In genomic region chr11:33376331-33377099, GRCh38 we compare ENCODE assay signal across 9 cellular contexts. TPM values are rescaled to one million over a fixed set of nuclear protein-coding genes. Genes with fewer than 3 reads are reported as not detected.
A peak's percentile ranks its signal among the peaks of the same experiment; 100 is the strongest.
DNase-seq lines count a peak whose midpoint lies in the region; ATAC-seq and TF ChIP-seq lines count a peak whose summit lies in the region.
"Had no signal": no experiment of that assay in that cellular context is flagged by ENCODE, and none has a peak within 500 bp of the region (broad histone marks: within the 10 kb centered on the region; RNA-seq: fewer than 3 reads in every experiment).

No MANE protein-coding gene starts in this region.

- H3K9me3 ChIP-seq in psoas muscle: no peaks in the 10 kb centered on the region

- ATAC-seq in psoas muscle (peak in 1 of 4 donors; percentile 21), GM18498 (IDR thresholded peaks at IDR 0.05; ENCODE audit: unreplicated experiment) (no peak), HG02678 (IDR thresholded peaks at IDR 0.05; ENCODE audit: unreplicated experiment) (no peak)

- TF ChIP-seq CTCF in fibroblast of mammary gland (conservative IDR thresholded peaks at IDR 0.05; ENCODE audit: control insufficient read depth, insufficient read depth, low read depth, low read length): no peak
- TF ChIP-seq CTCF in psoas muscle (IDR thresholded peaks at IDR 0.05): no peak

- no peak overlapping the region for H3K27ac ChIP-seq in psoas muscle
- H3K27ac ChIP-seq: 22Rv1 had no signal

- DNase-seq in DMS 273 (lab: John Stamatoyannopoulos, UW; ENCODE audit: unreplicated experiment): peak; percentile 66
- DNase-seq in DMS 273 treated with DMSO at 0.1 percent for 48 hours (lab: John Stamatoyannopoulos, UW): no peak
- DNase-seq in NCI-H526 (lab: John Stamatoyannopoulos, UW): peak; percentile 25 to 86
- DNase-seq in fibroblast of mammary gland (ENCODE audit: low read depth): no peak
- no peak for DNase-seq in psoas muscle
- no peak for DNase-seq in RPMI8226

- peak overlapping the region; percentile 44 for H3K4me3 ChIP-seq in fibroblast of mammary gland (ENCODE audit: control insufficient read depth, low read depth, low read length)
- peak overlapping the region; percentile 63 for H3K4me3 ChIP-seq in psoas muscle

- WGBS in psoas muscle, 3 donors: 2 to 5% (median 3%) methylated on average over 63 to 99 of the region's 99 CpGs

- H3K27me3 ChIP-seq in psoas muscle (ENCODE audit: insufficient read depth in 3 of 3, low read length in 2 of 3): peaks cover 0 to 46% (median 6%) of the 10 kb centered on the region in 3 donors

- no peaks in the 10 kb centered on the region for H3K4me1 ChIP-seq in psoas muscle

- H3K36me3 ChIP-seq in psoas muscle (ENCODE audit: insufficient read depth in 1 of 2, low read depth in 1 of 2): no peaks in the 10 kb centered on the region

- intact Hi-C loops in psoas muscle (cut with DNase I): loop anchor here (5.0 to 10.0 kb wide), 2 partner anchors 158 to 306 kb away; no protein-coding TSS in a partner anchor

RNA-seq across cellular contexts. Expression of gene KIAA1549L, which starts 0.6 kb away (rescaled TPM):
- under 1 TPM; 0.04 to 0.37 (median 0.20) TPM for total RNA-seq in psoas muscle
- under 1 TPM in 2 of 3 donors, not detected in 1; 0.01 to 0.03 TPM for polyA plus RNA-seq in psoas muscle

Comparison
In these comparisons a context has a peak if more than half of its experiments do, and no peak if none do; other contexts are left out.
1. DNase-seq: peak in DMS 273 (single experiment) and NCI-H526 (2 of 2); none in DMS 273 treated with DMSO at 0.1 percent for 48 hours (single experiment), fibroblast of mammary gland (single experiment), psoas muscle (0 of 2) and RPMI8226 (single experiment).